Comparison of ENCODE assay signal across 18 cellular contexts in the genomic region with DNA sequence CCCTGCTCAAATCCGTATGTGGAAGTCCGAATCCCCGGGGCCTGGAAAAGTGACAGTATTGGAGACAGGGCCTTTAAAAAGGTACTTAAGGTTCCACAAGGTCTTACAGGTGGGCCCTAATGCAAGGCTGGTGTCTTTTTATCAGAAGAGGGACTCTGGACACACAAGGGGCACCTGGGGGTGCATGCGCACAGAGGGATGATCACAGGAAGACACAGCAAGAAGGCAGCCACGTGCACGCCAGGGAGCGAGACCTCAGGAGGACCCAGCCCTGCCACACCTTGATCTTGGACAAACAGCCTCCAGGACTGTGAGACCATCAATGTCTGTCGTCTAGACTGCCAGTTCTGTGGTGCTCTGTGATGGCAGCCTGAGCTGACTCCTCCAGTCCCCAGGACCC.
DNase-seq lines count a peak whose midpoint lies in the region; ATAC-seq, FAIRE-seq and TF ChIP-seq lines count a peak whose summit lies in the region.
"Had no signal": no experiment of that assay in that cellular context is flagged by ENCODE, and none has a peak within 500 bp of the region (broad histone marks: within the 10 kb centered on the region; RNA-seq: fewer than 3 reads in every experiment).

No MANE protein-coding gene starts in this region.

- no peak for ATAC-seq in left lobe of liver
- no peak for ATAC-seq in GM18517 (IDR thresholded peaks at IDR 0.05; ENCODE audit: unreplicated experiment)
- ATAC-seq: GM23338 had no signal

- no peaks in the 10 kb centered on the region for H3K9me3 ChIP-seq in H9 (ENCODE audit: control insufficient read depth, low read depth, low read length)
- no peaks in the 10 kb centered on the region for H3K9me3 ChIP-seq in H1 (ENCODE audit: insufficient read depth in 2 of 2, low read depth in 1 of 2, low read length in 1 of 2)

- H4K20me1 ChIP-seq in H9 (ENCODE audit: control insufficient read depth, insufficient read depth, insufficient read length) (no peaks in the 10 kb centered on the region), H1 (replicated peaks in 1 of 2; ENCODE audit: control insufficient read depth in 1 of 2, insufficient read depth in 2 of 2, low read length in 2 of 2) (peaks cover 3 to 5% of the 10 kb centered on the region in 2 experiments)
- H4K20me1 ChIP-seq: BLaER1 treated with 17β-estradiol and CSF1 and Interleukin-3, amounts not matched to agents 10 nM and 100 nM had no signal

- 0 out of 7 replicates have a peak overlapping the region, but pooled peaks of 1 of the 3 experiments have one; percentile 35 for H3K27ac Mint-ChIP-seq in H9
- H3K27ac Mint-ChIP-seq: B cell; CD4-positive, CD25-positive, alpha-beta regulatory T cell; CD8-positive, alpha-beta memory T cell; GM23338 had no signal

- no peak for TF ChIP-seq RAD21 in H1 (IDR thresholded peaks at IDR 0.05 in 1 of 2, conservative IDR thresholded peaks at IDR 0.05 in 1 of 2; ENCODE audit: low read depth in 2 of 2, low read length in 2 of 2)

- H3K14ac ChIP-seq in H9 (ENCODE audit: insufficient read depth, low read length) (no peak overlapping the region), H1 (ENCODE audit: insufficient read length) (no peak overlapping the region)

- POLR2A ChIA-PET in H1 (lab: Charles Lee; ENCODE audit: partially characterized antibody) = interaction anchor here (1.1 kb wide), 1 partner anchor 31 kb away, joined by 3 read pairs; no protein-coding TSS in a partner anchor

- TF ChIP-seq EP300 in H1 (IDR thresholded peaks at IDR 0.05; ENCODE audit: borderline replicate concordance in 1 of 2, low read depth in 2 of 2, low read length in 2 of 2) = no peak

- H3K36me3 Mint-ChIP-seq in H9 (ENCODE audit: insufficient read depth in 1 of 3, low read depth in 3 of 3) = peaks cover 4 to 12% (median 12%) of the 10 kb centered on the region in 3 experiments; a peak in 5 of 7 replicates
- H3K36me3 Mint-ChIP-seq: CD4-positive, CD25-positive, alpha-beta regulatory T cell; CD8-positive, alpha-beta memory T cell had no signal

- CTCF ChIA-PET in H1 (lab: Charles Lee; ENCODE audit: partially characterized antibody) = no interaction called here

- H3K23me2 ChIP-seq in H9 (ENCODE audit: insufficient read length, low read depth, low read length, poor library complexity, severe bottlenecking) (no peaks in the 10 kb centered on the region), H1 (ENCODE audit: low read depth, low read length) (no peaks in the 10 kb centered on the region)

- H3K23ac ChIP-seq in H9 (ENCODE audit: insufficient read length, low read depth, low read length) (no peak overlapping the region), H1 (ENCODE audit: insufficient read length) (no peak overlapping the region)

- TF ChIP-seq CTCF in H9 (conservative IDR thresholded peaks at IDR 0.05) = no peak
- TF ChIP-seq CTCF in H1 (IDR thresholded peaks at IDR 0.05; ENCODE audit: control extremely low read depth in 1 of 3, insufficient read depth in 1 of 3, low read depth in 1 of 3, low read length in 3 of 3) = no peak

- peaks cover 0 to 9% of the 10 kb centered on the region in 2 experiments; a peak in 3 of 5 replicates for H3K9me3 Mint-ChIP-seq in H9

- H3K27me3 ChIP-seq in H9 (ENCODE audit: insufficient read depth, low read length) (no peaks in the 10 kb centered on the region), H1 (replicated peaks in 1 of 4; ENCODE audit: control insufficient read depth in 3 of 4, extremely low read depth in 1 of 4, insufficient read depth in 3 of 4, low read length in 3 of 4) (no peaks in the 10 kb centered on the region)

- H3K18ac ChIP-seq in H9 (ENCODE audit: insufficient read length, low read depth, low read length) (no peak overlapping the region), H1 (ENCODE audit: extremely low read depth, low read length) (no peak overlapping the region)

- H3K9ac ChIP-seq in H9 (ENCODE audit: extremely low read depth, insufficient read length, low read length) = no peak overlapping the region
- no peak overlapping the region for H3K9ac ChIP-seq in H1 (replicated peaks in 1 of 4; ENCODE audit: extremely low read depth in 1 of 4, low read depth in 3 of 4, low read length in 3 of 4)
- H3K9ac ChIP-seq: BLaER1 treated with 17β-estradiol and CSF1 and Interleukin-3, amounts not matched to agents 10 nM and 100 nM had no signal

- no peak overlapping the region for H3K4me3 ChIP-seq in H1 (ENCODE audit: extremely low read depth in 1 of 4, insufficient read depth in 2 of 4, low read depth in 3 of 4, low read length in 4 of 4)
- H3K4me3 ChIP-seq: BLaER1 treated with 17β-estradiol and CSF1 and Interleukin-3, amounts not matched to agents 10 nM and 100 nM; GM23338 had no signal

- no CpG with 5 or more reads among the region's 8 CpGs for WGBS in H9 (ENCODE audit: extremely low coverage, insufficient read length, low lambda C conversion rate)
- WGBS in H1 (ENCODE audit: extremely low coverage in 1 of 2, insufficient coverage in 1 of 2, insufficient read length in 1 of 2, insufficient replicate concordance in 2 of 2, low coverage in 1 of 2, low lambda C conversion rate in 2 of 2, missing lambda C conversion rate in 1 of 2), 2 experiments = 93% methylated on average over 8 of the region's 8 CpGs; no CpG with 5 or more reads in 1 of the 2 experiments

- H3K4me1 Mint-ChIP-seq in H9 = peaks cover 19 to 26% of the 10 kb centered on the region in 2 experiments
- H3K4me1 Mint-ChIP-seq: B cell had no signal

- no peak overlapping the region for H3K4me2 ChIP-seq in H9 (ENCODE audit: insufficient read depth, insufficient read length, low read length)
- H3K4me2 ChIP-seq in H1 (ENCODE audit: insufficient read depth in 1 of 2, low read depth in 2 of 2, low read length in 2 of 2) = no peak overlapping the region
- H3K4me2 ChIP-seq: GM23338 had no signal

- H3K27me3 Mint-ChIP-seq in H9 (ENCODE audit: low read depth) = peaks cover 13% of the 10 kb centered on the region

- H3K4ac ChIP-seq in H9 (ENCODE audit: low read depth, low read length) (no peak overlapping the region), H1 (replicated peaks; ENCODE audit: insufficient read length, low read depth, low read length) (no peak overlapping the region)

- no peaks in the 10 kb centered on the region for H3K36me3 ChIP-seq in H1 (ENCODE audit: control insufficient read depth in 2 of 4, insufficient read depth in 4 of 4, low read length in 3 of 4)
- H3K36me3 ChIP-seq: BLaER1 treated with 17β-estradiol and CSF1 and Interleukin-3, amounts not matched to agents 10 nM and 100 nM had no signal

- H3K4me1 ChIP-seq in H9 (ENCODE audit: insufficient read depth, low read length) = no peaks in the 10 kb centered on the region; the same call in 1 of the 2 replicates
- H3K4me1 ChIP-seq in H1 (replicated peaks in 1 of 4; ENCODE audit: control insufficient read depth in 3 of 4, insufficient read depth in 4 of 4, low read length in 3 of 4) = peaks cover 0 to 4% (median 4%) of the 10 kb centered on the region in 4 experiments; a peak in 4 of 7 replicates

- no peak overlapping the region for H3K4me3 Mint-ChIP-seq in H9
- H3K4me3 Mint-ChIP-seq: B cell; CD4-positive, CD25-positive, alpha-beta regulatory T cell; CD8-positive, alpha-beta memory T cell; GM23338 had no signal

- H2BK20ac ChIP-seq in H9 (ENCODE audit: low read depth, low read length, poor library complexity, severe bottlenecking) = no peak overlapping the region
- H2BK20ac ChIP-seq in H1 (ENCODE audit: low read length) = no peak overlapping the region

- H2AK5ac ChIP-seq in H9 (ENCODE audit: insufficient read length, low read length) (no peak overlapping the region), H1 (ENCODE audit: low read depth, low read length) (no peak overlapping the region)

- FAIRE-seq in H1 (lab: Jason Lieb, UNC) = no peak
- FAIRE-seq in HTR-8/SVneo (lab: Jason Lieb, UNC) = no peak
- FAIRE-seq: D721Med, G401.6, GM12891, GM18507 had no signal

- peak; percentile 17 for DNase-seq in H9
- DNase-seq in H1 (ENCODE audit: low read depth in 1 of 2, low spot score in 2 of 2) = no peak
- peak; percentile 34 for DNase-seq in left lobe of liver (ENCODE audit: low spot score)
- DNase-seq in posterior vena cava (ENCODE audit: low spot score) = peak; percentile 26
- DNase-seq in C1 segment of cervical spinal cord (lab: John Stamatoyannopoulos, UW) = no peak
- DNase-seq in HTR-8/SVneo (ENCODE audit: insufficient read length, low spot score) = no peak
- DNase-seq: CD4-positive, CD25-positive, alpha-beta regulatory T cell; CD8-positive, alpha-beta memory T cell; COR-L47; H7 had no signal

- H2BK15ac ChIP-seq in H9 (ENCODE audit: low read depth, low read length) = no peak overlapping the region
- 0 out of 2 replicates have a peak overlapping the region, but pooled peaks have one; percentile 29 for H2BK15ac ChIP-seq in H1 (ENCODE audit: low read length)

- H4K5ac ChIP-seq in H9 (ENCODE audit: insufficient read length, low read depth, low read length) = no peak overlapping the region
- H4K5ac ChIP-seq in H1 (ENCODE audit: insufficient read length, low read depth, low read length) = no peak overlapping the region

- H4K8ac ChIP-seq in H9 (replicated peaks; ENCODE audit: insufficient read length, low read depth, low read length) (no peak overlapping the region), H1 (ENCODE audit: extremely low read depth, insufficient read depth, low read length) (no peak overlapping the region)

- H3K56ac ChIP-seq in H9 (ENCODE audit: insufficient read length, low read depth, low read length) (no peak overlapping the region), H1 (replicated peaks; ENCODE audit: insufficient read length, low read depth, low read length) (no peak overlapping the region)

- H2BK5ac ChIP-seq in H9 (ENCODE audit: insufficient read length, low read length) (no peak overlapping the region), H1 (ENCODE audit: low read depth, low read length) (no peak overlapping the region)

- H2BK12ac ChIP-seq in H9 (ENCODE audit: insufficient read length, low read depth, low read length) (no peak overlapping the region), H1 (ENCODE audit: low read depth, low read length) (no peak overlapping the region; the same call in 1 of the 2 replicates)

- no peak overlapping the region for H2BK120ac ChIP-seq in H9 (ENCODE audit: low read depth, low read length, poor library complexity, severe bottlenecking)
- H2BK120ac ChIP-seq in H1 (replicated peaks; ENCODE audit: low read depth, low read length) = no peak overlapping the region

- intact Hi-C loops in posterior vena cava (cut with DNase I) = no loop called here

- H3K79me2 ChIP-seq in H9 (ENCODE audit: insufficient read depth, low read length) (peaks cover 2% of the 10 kb centered on the region; the same call in 1 of the 2 replicates), H1 (ENCODE audit: control insufficient read depth in 1 of 2, insufficient read depth in 2 of 2, low read length in 2 of 2) (peaks cover 0 to 35% of the 10 kb centered on the region in 2 experiments; a peak in 2 of 4 replicates)

- no peak overlapping the region for H4K91ac ChIP-seq in H9 (ENCODE audit: insufficient read length, low read depth, low read length)
- H4K91ac ChIP-seq in H1 (replicated peaks; ENCODE audit: insufficient read length, low read length) = no peak overlapping the region

- H2AFZ ChIP-seq in H9 (ENCODE audit: low read length) (no peak overlapping the region), H1 (ENCODE audit: low read length) (no peak overlapping the region)
- H2AFZ ChIP-seq: GM23338 had no signal

- H3T11ph ChIP-seq in H9 (ENCODE audit: low read length) = no peak overlapping the region

- H3K79me1 ChIP-seq in H9 (ENCODE audit: insufficient read depth, low read depth, low read length, poor library complexity, severe bottlenecking) (peaks cover 6% of the 10 kb centered on the region), H1 (ENCODE audit: low read depth, low read length) (peaks cover 4% of the 10 kb centered on the region)

- no peak overlapping the region for H3K27ac ChIP-seq in H9 (ENCODE audit: insufficient read length, low read depth, low read length)
- H3K27ac ChIP-seq in H1 (ENCODE audit: low read depth, low read length) = no peak overlapping the region
- H3K27ac ChIP-seq: BLaER1 treated with 17β-estradiol and CSF1 and Interleukin-3, amounts not matched to agents 10 nM and 100 nM had no signal

- no peak for TF ChIP-seq POLR2A in H1 (IDR thresholded peaks at IDR 0.05; ENCODE audit: control extremely low read depth in 1 of 2, low read depth in 2 of 2, low read length in 2 of 2)

Comparison
In these comparisons a context has a peak if more than half of its experiments do, and no peak if none do; other contexts are left out.
1. DNase-seq: peak in H9 (single experiment), left lobe of liver (single experiment) and posterior vena cava (single experiment); none in H1 (0 of 2), C1 segment of cervical spinal cord (0 of 14) and HTR-8/SVneo (single experiment).